12 cellular contexts compared by ENCODE assay signal in the genomic region with DNA sequence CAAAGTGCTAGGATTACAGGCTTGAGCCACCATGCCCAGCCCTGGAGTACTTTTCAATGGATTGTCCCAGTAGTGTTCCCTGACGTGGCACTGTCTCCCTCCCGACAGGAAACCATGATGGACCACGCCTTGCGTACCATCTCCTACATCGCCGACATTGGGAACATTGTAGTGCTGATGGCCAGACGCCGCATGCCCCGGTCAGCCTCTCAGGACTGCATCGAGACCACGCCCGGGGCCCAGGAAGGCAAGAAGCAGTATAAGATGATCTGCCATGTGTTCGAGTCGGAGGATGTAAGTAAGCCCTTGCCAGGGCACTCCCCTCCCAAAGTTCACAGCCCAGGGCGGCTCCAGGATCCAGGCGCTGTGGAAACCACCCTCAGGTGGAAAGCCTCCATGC.
"Had no signal": no experiment of that assay in that cellular context is flagged by ENCODE, and none has a peak within 500 bp of the region (broad histone marks: within the 10 kb centered on the region; RNA-seq: fewer than 3 reads in every experiment).

No MANE protein-coding gene starts in this region.

- H3K36me3 ChIP-seq: esophagus squamous epithelium, neural progenitor cell, ovary, right lobe of liver, thyroid gland, vagina had no signal

- H3K27me3 ChIP-seq: neural progenitor cell, ovary, right lobe of liver, thyroid gland, vagina had no signal

- H3K4me1 ChIP-seq: right lobe of liver had no signal

- DNase-seq: cortex of kidney, esophagus squamous epithelium, foreskin melanocyte had no signal

- H3K9me3 Mint-ChIP-seq: effector memory CD8-positive, alpha-beta T cell; naive thymus-derived CD4-positive, alpha-beta T cell; nephron; neural progenitor cell; stimulated activated naive CD8-positive, alpha-beta T cell treated with anti-CD3 and anti-CD28 coated beads, Interleukin-15, amount 100 ng/mL, for 72 hours had no signal

- H3K4me1 Mint-ChIP-seq: nephron had no signal

- H3K27ac Mint-ChIP-seq: nephron; neural progenitor cell; stimulated activated naive CD8-positive, alpha-beta T cell treated with anti-CD3 and anti-CD28 coated beads, Interleukin-15, amount 100 ng/mL, for 72 hours had no signal

- H3K27me3 Mint-ChIP-seq: naive thymus-derived CD4-positive, alpha-beta T cell; stimulated activated naive CD8-positive, alpha-beta T cell treated with anti-CD3 and anti-CD28 coated beads, Interleukin-15, amount 100 ng/mL, for 72 hours had no signal

- H3K4me3 Mint-ChIP-seq: neural progenitor cell; stimulated activated naive CD8-positive, alpha-beta T cell treated with anti-CD3 and anti-CD28 coated beads, Interleukin-15, amount 100 ng/mL, for 72 hours had no signal

- H3K9me3 ChIP-seq: esophagus squamous epithelium, ovary, right lobe of liver, thyroid gland, vagina had no signal

- H3K27ac ChIP-seq: esophagus squamous epithelium, neural progenitor cell, ovary, right lobe of liver, thyroid gland, vagina had no signal

- H3K4me3 ChIP-seq: esophagus squamous epithelium, neural progenitor cell, ovary, right lobe of liver, thyroid gland, vagina had no signal

- ATAC-seq: effector memory CD8-positive, alpha-beta T cell had no signal
